Comparison of ENCODE assay signal across 2 cellular contexts in genomic region chr13:113437408-113438010, GRCh38.
TF ChIP-seq lines count a peak whose summit lies in the region.

No MANE protein-coding gene starts in this region.

TF ChIP-seq in WTC11, 78 proteins besides CTCF, POLR2A, EP300 and RAD21 (continued from another document):
- TF ChIP-seq STAT6 (CRISPR knock-in tag; conservative IDR thresholded peaks at IDR 0.05; ENCODE audit: low read depth), result no peak
- no peak for TF ChIP-seq RORB (CRISPR knock-in tag; IDR thresholded peaks at IDR 0.05)

TF ChIP-seq in liver, 16 proteins besides CTCF, POLR2A, EP300 and RAD21 (continued from another document):
- TF ChIP-seq RXRA (IDR thresholded peaks at IDR 0.05) (peak; percentile 43 to 63), ZBTB33 (IDR thresholded peaks at IDR 0.05) (no peak), SP1 (IDR thresholded peaks at IDR 0.05) (peak; percentile 67), JUND (IDR thresholded peaks at IDR 0.05) (no peak), HNF4G (IDR thresholded peaks at IDR 0.05) (no peak), FOXA2 (IDR thresholded peaks at IDR 0.05) (peak; percentile 27), REST (IDR thresholded peaks at IDR 0.05) (no peak), HNF4A (conservative IDR thresholded peaks at IDR 0.05) (peak; percentile 45 to 57)
